3 cellular contexts compared by ENCODE assay signal in genomic region chr16:2116428-2116827, GRCh38. TPM values are rescaled to one million over a fixed set of nuclear protein-coding genes. Genes with fewer than 3 reads are reported as not detected.
"Had no signal": no experiment of that assay in that cellular context is flagged by ENCODE, and none has a peak within 500 bp of the region (broad histone marks: within the 10 kb centered on the region; RNA-seq: fewer than 3 reads in every experiment).

No MANE protein-coding gene starts in this region.

RNA-seq across cellular contexts. Expression of gene RAB26, which starts 32.0 kb away (rescaled TPM):
- total RNA-seq: activated B cell treated with CpG ODN at 0.5 μM for 24 hours; activated naive CD4-positive, alpha-beta T cell treated with anti-CD3 and anti-CD28 coated beads for 36 hours; activated T-cell treated with anti-CD3 and anti-CD28 coated beads, Interleukin-2, amount 50 U/mL, for 4 hours had no signal
